Comparison of ENCODE assay signal across 21 cellular contexts in the genomic region with DNA sequence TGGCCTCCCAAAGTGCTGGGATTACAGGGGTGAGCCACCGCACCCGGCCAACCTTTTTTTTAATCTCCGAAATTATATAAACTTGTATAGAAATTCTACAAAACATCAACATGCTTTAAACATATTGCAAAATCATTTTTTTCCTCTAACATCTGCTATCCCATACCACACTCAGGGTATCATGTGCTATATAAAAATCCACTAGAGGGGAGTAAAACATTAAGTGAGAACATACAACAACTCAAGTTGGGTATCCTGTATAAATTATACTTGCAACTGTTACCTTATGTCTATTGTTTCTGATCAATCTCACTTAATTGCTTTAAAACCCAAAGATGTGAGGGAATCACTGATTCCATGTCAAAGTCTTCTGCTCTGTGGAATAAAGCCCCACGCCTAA.
DNase-seq lines count a peak whose midpoint lies in the region; ATAC-seq and TF ChIP-seq lines count a peak whose summit lies in the region.
"Had no signal": no experiment of that assay in that cellular context is flagged by ENCODE, and none has a peak within 500 bp of the region (broad histone marks: within the 10 kb centered on the region; RNA-seq: fewer than 3 reads in every experiment).

No MANE protein-coding gene starts in this region.

- H3K27ac Mint-ChIP-seq in HFFc6 (no peak overlapping the region), T-helper 17 cell (no peak overlapping the region), neural progenitor cell (no peak overlapping the region)
- H3K27ac Mint-ChIP-seq: activated T-helper 2 cell treated with anti-CD3 and anti-CD28 coated beads, Interferon-gamma antibody, Interleukin-2, Interleukin-4, amounts not matched to agents 10 μg/mL and 5 μg/mL and 100 μg/mL, durations not matched to agents 14 hours and 24 hours and 36 hours; B cell; WTC11 had no signal

- H3K4me2 ChIP-seq in neural progenitor cell = no peak overlapping the region
- H3K4me2 ChIP-seq: PC-9 had no signal

- H3K4me3 ChIP-seq in AG09309 (ENCODE audit: control insufficient read depth, low read depth, low read length) = no peak overlapping the region
- H3K4me3 ChIP-seq in adipocyte (ENCODE audit: low read length) = no peak overlapping the region
- no peak overlapping the region for H3K4me3 ChIP-seq in fibroblast of pulmonary artery (replicated peaks; ENCODE audit: low read depth, low read length)
- H3K4me3 ChIP-seq in neural progenitor cell = no peak overlapping the region
- H3K4me3 ChIP-seq: adrenal gland, heart left ventricle, mucosa of descending colon, PC-9 had no signal

- H3K9me3 ChIP-seq in adipocyte (ENCODE audit: control insufficient read depth, low read length) (peaks cover 11% of the 10 kb centered on the region), T-helper 17 cell (ENCODE audit: control insufficient read depth, low read length, poor library complexity, severe bottlenecking) (no peaks in the 10 kb centered on the region), neural progenitor cell (ENCODE audit: low read depth) (peaks cover 8% of the 10 kb centered on the region)
- H3K9me3 ChIP-seq: adrenal gland had no signal

- H3K27ac ChIP-seq in neural progenitor cell = no peak overlapping the region
- H3K27ac ChIP-seq: adrenal gland, PC-9 had no signal

- ATAC-seq in T-helper 17 cell = no peak
- ATAC-seq: HCT116, heart left ventricle, mucosa of descending colon, WTC11 had no signal

- no peak overlapping the region for H3K4me3 Mint-ChIP-seq in HFFc6
- H3K4me3 Mint-ChIP-seq in T-helper 17 cell = no peak overlapping the region
- no peak overlapping the region for H3K4me3 Mint-ChIP-seq in neural progenitor cell
- H3K4me3 Mint-ChIP-seq: B cell, WTC11 had no signal

- H3K4me1 ChIP-seq in adipocyte (ENCODE audit: control insufficient read depth, insufficient read depth, low read length) = peaks cover 29% of the 10 kb centered on the region
- no peaks in the 10 kb centered on the region for H3K4me1 ChIP-seq in neural progenitor cell
- H3K4me1 ChIP-seq: adrenal gland had no signal

- no peaks in the 10 kb centered on the region for H4K20me1 ChIP-seq in neural progenitor cell (ENCODE audit: low read depth)

- TF ChIP-seq CTCF in AG09309 (IDR thresholded peaks at IDR 0.05; ENCODE audit: control insufficient read depth, insufficient read depth, low read depth, low read length, missing control alignments) = peak; percentile 30
- peak; percentile 79 for TF ChIP-seq CTCF in HFFc6 (IDR thresholded peaks at IDR 0.05)
- TF ChIP-seq CTCF in fibroblast of pulmonary artery (IDR thresholded peaks at IDR 0.05; ENCODE audit: low read length, missing control alignments) = peak; percentile 30
- TF ChIP-seq CTCF in neural progenitor cell (IDR thresholded peaks at IDR 0.05) = no peak

- H3K9me3 Mint-ChIP-seq in HFFc6 (peaks cover 13% of the 10 kb centered on the region), neural progenitor cell (peaks cover 16% of the 10 kb centered on the region)

- H3F3A ChIP-seq in neural progenitor cell (ENCODE audit: low read depth) = no peaks in the 10 kb centered on the region

- H3K9ac ChIP-seq in adipocyte (ENCODE audit: low read length) (no peak overlapping the region), neural progenitor cell (no peak overlapping the region)

- H3K79me2 ChIP-seq in neural progenitor cell (ENCODE audit: low read depth) = no peaks in the 10 kb centered on the region

- no peak overlapping the region for H2AFZ ChIP-seq in neural progenitor cell (replicated peaks)
- H2AFZ ChIP-seq: PC-9 had no signal

- H3K27me3 ChIP-seq in adipocyte (replicated peaks; ENCODE audit: control insufficient read depth, insufficient read depth, low read length) = no peaks in the 10 kb centered on the region
- H3K27me3 ChIP-seq in neural progenitor cell = no peaks in the 10 kb centered on the region
- H3K27me3 ChIP-seq: adrenal gland, heart left ventricle had no signal

- H3K36me3 ChIP-seq in adipocyte (ENCODE audit: control insufficient read depth, insufficient read depth, low read length, severe bottlenecking) = no peaks in the 10 kb centered on the region
- H3K36me3 ChIP-seq in neural progenitor cell = peaks cover 5% of the 10 kb centered on the region
- H3K36me3 ChIP-seq: adrenal gland, heart left ventricle had no signal

- H3K4me1 Mint-ChIP-seq in HFFc6 (ENCODE audit: low read depth) = peaks cover 67% of the 10 kb centered on the region
- no peaks in the 10 kb centered on the region for H3K4me1 Mint-ChIP-seq in T-helper 17 cell
- no peaks in the 10 kb centered on the region for H3K4me1 Mint-ChIP-seq in neural progenitor cell
- H3K4me1 Mint-ChIP-seq: B cell, WTC11 had no signal

- peaks cover 16% of the 10 kb centered on the region for H3K36me3 Mint-ChIP-seq in HFFc6 (ENCODE audit: low read depth)
- H3K36me3 Mint-ChIP-seq in T-helper 17 cell (ENCODE audit: low read depth) = peaks cover 6% of the 10 kb centered on the region
- H3K36me3 Mint-ChIP-seq in neural progenitor cell = peaks cover 4% of the 10 kb centered on the region

- DNase-seq in AG09309 (ENCODE audit: low read depth) = no peak
- peak; percentile 43 for DNase-seq in HFFc6
- DNase-seq in adipocyte (ENCODE audit: low read depth) = peak; percentile 60
- peak; percentile 46 for DNase-seq in fibroblast of pulmonary artery (ENCODE audit: low read depth)
- DNase-seq in RPMI8226 = no peak
- no peak for DNase-seq in activated CD4-positive, CD25-positive, alpha-beta regulatory T cell treated with anti-CD3 and anti-CD28 coated beads, Interleukin-2, amount 50 U/mL, for 72 hours
- DNase-seq in T-helper 17 cell = no peak
- no peak for DNase-seq in neural progenitor cell (ENCODE audit: low spot score)
- DNase-seq: adrenal gland; heart left ventricle; MM.1S; mucosa of descending colon; NCI-H1694 treated with DMSO at 0.1 percent for 48 hours; occipital lobe; PC-9; stimulated activated CD4-positive, alpha-beta T cell treated with anti-CD3 and anti-CD28 coated beads, Interleukin-4, amount 100 ng/mL, for 24 hours; stimulated activated CD8-positive, alpha-beta memory T cell treated with anti-CD3 and anti-CD28 coated beads, Interleukin-4, amount 100 ng/mL, for 48 hours had no signal

- H3K27me3 Mint-ChIP-seq in HFFc6 (ENCODE audit: insufficient read depth) (no peaks in the 10 kb centered on the region), T-helper 17 cell (no peaks in the 10 kb centered on the region), neural progenitor cell (ENCODE audit: insufficient read depth, low read depth) (no peaks in the 10 kb centered on the region)
- H3K27me3 Mint-ChIP-seq: B cell had no signal

Comparison
In these comparisons a context has a peak if more than half of its experiments do, and no peak if none do; other contexts are left out.
1. DNase-seq: peak in HFFc6 (single experiment), adipocyte (single experiment) and fibroblast of pulmonary artery (single experiment); none in AG09309 (single experiment), RPMI8226 (single experiment), activated CD4-positive, CD25-positive, alpha-beta regulatory T cell treated with anti-CD3 and anti-CD28 coated beads, Interleukin-2, amount 50 U/mL, for 72 hours (single experiment), T-helper 17 cell (0 of 3) and neural progenitor cell (single experiment).